25 cellular contexts compared by ENCODE assay signal in genomic region chr9:92071634-92072033, GRCh38.
"Had no signal": no experiment of that assay in that cellular context is flagged by ENCODE, and none has a peak within 500 bp of the region (broad histone marks: within the 10 kb centered on the region; RNA-seq: fewer than 3 reads in every experiment).

No MANE protein-coding gene starts in this region.

- H3K36me3 ChIP-seq: uterus had no signal

- ATAC-seq: gastroesophageal sphincter; left lobe of liver; mucosa of descending colon; naive thymus-derived CD8-positive, alpha-beta T cell; sciatic nerve had no signal

- H3K27me3 ChIP-seq: dorsolateral prefrontal cortex, esophagus squamous epithelium, gastroesophageal sphincter, spleen, stomach, upper lobe of left lung, uterus had no signal

- H3K9me3 Mint-ChIP-seq: naive thymus-derived CD8-positive, alpha-beta T cell had no signal

- H3K9me3 ChIP-seq: esophagus squamous epithelium, gastroesophageal sphincter, mucosa of descending colon, spleen, stomach, thoracic aorta, upper lobe of left lung, uterus had no signal

- H3K4me3 Mint-ChIP-seq: naive thymus-derived CD8-positive, alpha-beta T cell; neural crest cell had no signal

- H3K4me1 Mint-ChIP-seq: neural crest cell had no signal

- DNase-seq: dorsolateral prefrontal cortex; effector memory CD4-positive, alpha-beta T cell; esophagus squamous epithelium; foreskin fibroblast; glutamatergic neuron; islet precursor cell; mammary epithelial cell; mucosa of descending colon; naive thymus-derived CD8-positive, alpha-beta T cell; spleen; stimulated activated CD4-positive, alpha-beta T cell treated with anti-CD3 and anti-CD28 coated beads, Interleukin-15, amount 100 ng/mL, for 24 hours; stimulated activated CD4-positive, alpha-beta T cell treated with anti-CD3 and anti-CD28 coated beads, Interleukin-1b, Interleukin-23, amount 100 ng/mL, for 48 hours; stimulated activated CD4-positive, alpha-beta T cell treated with anti-CD3 and anti-CD28 coated beads, Interleukin-4, amount 100 ng/mL, for 24 hours; stimulated activated naive CD4-positive, alpha-beta T cell; stomach; substantia nigra; upper lobe of left lung; uterus had no signal

- H3K27ac ChIP-seq: coronary artery, dorsolateral prefrontal cortex, epithelial cell of prostate, gastroesophageal sphincter, spleen, stomach, thoracic aorta, upper lobe of left lung, uterus had no signal

- H3K27me3 Mint-ChIP-seq: naive thymus-derived CD8-positive, alpha-beta T cell had no signal

- H3K4me3 ChIP-seq: coronary artery, dorsolateral prefrontal cortex, esophagus squamous epithelium, gastroesophageal sphincter, mucosa of descending colon, spleen, stomach, thoracic aorta, upper lobe of left lung, uterus had no signal

- H3K4me1 ChIP-seq: gastroesophageal sphincter, spleen, stomach, upper lobe of left lung, uterus had no signal
